In the genomic region with DNA sequence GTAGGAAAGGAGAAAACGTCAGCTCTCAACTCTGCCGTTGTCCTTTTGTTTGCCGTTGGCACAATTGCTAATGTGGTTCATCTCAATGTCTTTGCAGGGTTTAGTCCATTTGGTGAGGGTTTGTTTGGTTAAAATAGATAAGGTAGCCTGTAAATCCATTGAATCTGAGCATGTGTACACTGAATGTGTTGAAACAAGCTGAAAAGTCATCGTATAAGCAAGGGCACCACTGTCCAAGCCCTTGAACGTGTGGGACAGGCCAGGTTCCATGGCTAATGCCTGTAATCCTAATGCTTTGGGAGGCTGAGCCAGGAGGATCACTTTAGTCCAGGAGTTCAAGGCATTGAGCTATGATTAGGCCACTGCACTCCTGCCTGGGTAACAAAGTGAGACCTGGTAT, we compare ENCODE assay signal across 1 cellular context.
TF ChIP-seq lines count a peak whose summit lies in the region.

No MANE protein-coding gene starts in this region.

TF ChIP-seq in HepG2, 621 proteins besides CTCF, POLR2A, EP300 and RAD21 (continued from another document and continues in another):
- TF ChIP-seq, protein P1, sequence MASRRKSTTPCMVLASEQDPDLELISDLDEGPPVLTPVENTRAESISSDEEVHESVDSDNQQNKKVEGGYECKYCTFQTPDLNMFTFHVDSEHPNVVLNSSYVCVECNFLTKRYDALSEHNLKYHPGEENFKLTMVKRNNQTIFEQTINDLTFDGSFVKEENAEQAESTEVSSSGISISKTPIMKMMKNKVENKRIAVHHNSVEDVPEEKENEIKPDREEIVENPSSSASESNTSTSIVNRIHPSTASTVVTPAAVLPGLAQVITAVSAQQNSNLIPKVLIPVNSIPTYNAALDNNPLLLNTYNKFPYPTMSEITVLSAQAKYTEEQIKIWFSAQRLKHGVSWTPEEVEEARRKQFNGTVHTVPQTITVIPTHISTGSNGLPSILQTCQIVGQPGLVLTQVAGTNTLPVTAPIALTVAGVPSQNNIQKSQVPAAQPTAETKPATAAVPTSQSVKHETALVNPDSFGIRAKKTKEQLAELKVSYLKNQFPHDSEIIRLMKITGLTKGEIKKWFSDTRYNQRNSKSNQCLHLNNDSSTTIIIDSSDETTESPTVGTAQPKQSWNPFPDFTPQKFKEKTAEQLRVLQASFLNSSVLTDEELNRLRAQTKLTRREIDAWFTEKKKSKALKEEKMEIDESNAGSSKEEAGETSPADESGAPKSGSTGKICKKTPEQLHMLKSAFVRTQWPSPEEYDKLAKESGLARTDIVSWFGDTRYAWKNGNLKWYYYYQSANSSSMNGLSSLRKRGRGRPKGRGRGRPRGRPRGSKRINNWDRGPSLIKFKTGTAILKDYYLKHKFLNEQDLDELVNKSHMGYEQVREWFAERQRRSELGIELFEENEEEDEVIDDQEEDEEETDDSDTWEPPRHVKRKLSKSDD (CRISPR knock-in tag; IDR thresholded peaks at IDR 0.05; ENCODE audit: low read depth), result peak; percentile 67; the same call in 1 of the 2 replicates
- TF ChIP-seq EEA1 (CRISPR knock-in tag; IDR thresholded peaks at IDR 0.05; ENCODE audit: borderline replicate concordance) (no peak), ZBTB1 (CRISPR knock-in tag; IDR thresholded peaks at IDR 0.05; ENCODE audit: borderline replicate concordance) (no peak), PPARG (CRISPR knock-in tag; conservative IDR thresholded peaks at IDR 0.05) (0 out of 2 replicates have a peak, but pooled peaks have one; percentile 10), ZNF816 (CRISPR knock-in tag; IDR thresholded peaks at IDR 0.05; ENCODE audit: borderline replicate concordance) (0 out of 2 replicates have a peak, but pooled peaks have one; percentile 29), HDAC2 (CRISPR knock-in tag; IDR thresholded peaks at IDR 0.05) (peak; percentile 67), ZNF746 (CRISPR knock-in tag; IDR thresholded peaks at IDR 0.05) (0 out of 2 replicates have a peak, but pooled peaks have one; percentile 33), FOXO1 (CRISPR knock-in tag; IDR thresholded peaks at IDR 0.05) (peak; percentile 58; the same call in 1 of the 2 replicates), ZMYM2 (CRISPR knock-in tag; IDR thresholded peaks at IDR 0.05) (peak; percentile 89), SCMH1 (CRISPR knock-in tag; IDR thresholded peaks at IDR 0.05; ENCODE audit: borderline replicate concordance) (no peak), TEAD3 (CRISPR knock-in tag; optimal IDR thresholded peaks at IDR 0.05; ENCODE audit: borderline replicate concordance) (peak; percentile 12), NR2F6 (IDR thresholded peaks at IDR 0.05) (peak; percentile 43; the same call in 1 of the 2 replicates), NR2F6 (CRISPR knock-in tag; IDR thresholded peaks at IDR 0.05) (no peak), ZNF468 (CRISPR knock-in tag; IDR thresholded peaks at IDR 0.05) (0 out of 2 replicates have a peak, but pooled peaks have one; percentile 47), CEBPG (CRISPR knock-in tag; IDR thresholded peaks at IDR 0.05) (peak; percentile 46; the same call in 1 of the 2 replicates), NONO (IDR thresholded peaks at IDR 0.05) (no peak), NONO (CRISPR knock-in tag; conservative IDR thresholded peaks at IDR 0.05) (0 out of 2 replicates have a peak, but pooled peaks have one; percentile 26), HDAC1 (CRISPR knock-in tag; IDR thresholded peaks at IDR 0.05) (peak; percentile 78), ZSCAN21 (CRISPR knock-in tag; IDR thresholded peaks at IDR 0.05; ENCODE audit: borderline replicate concordance) (peak; percentile 47; the same call in 1 of the 2 replicates), ATF1 (CRISPR knock-in tag; IDR thresholded peaks at IDR 0.05) (no peak), TBX3 (IDR thresholded peaks at IDR 0.05; ENCODE audit: borderline replicate concordance) (0 out of 2 replicates have a peak, but pooled peaks have one; percentile 24), PHF21A (CRISPR knock-in tag; IDR thresholded peaks at IDR 0.05) (peak; percentile 65; the same call in 1 of the 2 replicates), MIXL1 (CRISPR knock-in tag; IDR thresholded peaks at IDR 0.05) (0 out of 2 replicates have a peak, but pooled peaks have one; percentile 57), FOXP1 (IDR thresholded peaks at IDR 0.05) (no peak), FOXP1 (CRISPR knock-in tag; IDR thresholded peaks at IDR 0.05) (peak; percentile 62), ZNF672 (CRISPR knock-in tag; IDR thresholded peaks at IDR 0.05) (no peak), SOX6 (IDR thresholded peaks at IDR 0.05) (no peak), SOX6 (CRISPR knock-in tag; IDR thresholded peaks at IDR 0.05) (peak; percentile 86), ZNF33A (CRISPR knock-in tag; IDR thresholded peaks at IDR 0.05; ENCODE audit: borderline replicate concordance) (no peak), ATRX (CRISPR knock-in tag; IDR thresholded peaks at IDR 0.05; ENCODE audit: borderline replicate concordance) (no peak), ZNF607 (CRISPR knock-in tag; IDR thresholded peaks at IDR 0.05; ENCODE audit: borderline replicate concordance) (no peak), FOXA1 (IDR thresholded peaks at IDR 0.05) (0 out of 2 replicates have a peak, but pooled peaks have one; percentile 24), FOXA1 (CRISPR knock-in tag; IDR thresholded peaks at IDR 0.05) (peak; percentile 87), ZNF292 (CRISPR knock-in tag; IDR thresholded peaks at IDR 0.05; ENCODE audit: borderline replicate concordance, low read depth) (peak; percentile 43; the same call in 1 of the 2 replicates), HHEX (CRISPR knock-in tag; IDR thresholded peaks at IDR 0.05) (0 out of 2 replicates have a peak, but pooled peaks have one; percentile 60), SOX13 (IDR thresholded peaks at IDR 0.05) (no peak), SOX13 (CRISPR knock-in tag; conservative IDR thresholded peaks at IDR 0.05 in 1 of 2, IDR thresholded peaks at IDR 0.05 in 1 of 2) (peak in 1 of 2 experiments; percentile 85; a peak in 2 of 4 replicates), CREM (IDR thresholded peaks at IDR 0.05) (peak; percentile 57; the same call in 1 of the 2 replicates), CREM (CRISPR knock-in tag; IDR thresholded peaks at IDR 0.05) (no peak)
- TF ChIP-seq, protein P2, sequence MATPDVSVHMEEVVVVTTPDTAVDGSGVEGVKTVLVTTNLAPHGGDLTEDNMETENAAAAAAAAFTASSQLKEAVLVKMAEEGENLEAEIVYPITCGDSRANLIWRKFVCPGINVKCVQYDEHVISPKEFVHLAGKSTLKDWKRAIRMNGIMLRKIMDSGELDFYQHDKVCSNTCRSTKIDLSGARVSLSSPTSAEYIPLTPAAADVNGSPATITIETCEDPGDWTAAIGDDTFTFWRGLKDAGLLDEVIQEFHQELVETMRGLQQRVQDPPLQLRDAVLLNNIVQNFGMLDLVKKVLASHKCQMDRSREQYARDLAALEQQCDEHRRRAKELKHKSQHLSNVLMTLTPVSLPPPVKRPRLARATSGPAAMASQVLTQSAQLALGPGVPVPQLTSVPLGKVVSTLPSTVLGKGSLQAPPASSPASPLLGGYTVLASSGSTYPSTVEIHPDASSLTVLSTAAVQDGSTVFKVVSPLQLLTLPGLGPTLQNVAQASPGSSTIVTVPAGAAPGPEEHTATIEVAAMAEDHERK (CRISPR knock-in tag; IDR thresholded peaks at IDR 0.05; ENCODE audit: low read depth), result no peak
- TF ChIP-seq, protein P3, sequence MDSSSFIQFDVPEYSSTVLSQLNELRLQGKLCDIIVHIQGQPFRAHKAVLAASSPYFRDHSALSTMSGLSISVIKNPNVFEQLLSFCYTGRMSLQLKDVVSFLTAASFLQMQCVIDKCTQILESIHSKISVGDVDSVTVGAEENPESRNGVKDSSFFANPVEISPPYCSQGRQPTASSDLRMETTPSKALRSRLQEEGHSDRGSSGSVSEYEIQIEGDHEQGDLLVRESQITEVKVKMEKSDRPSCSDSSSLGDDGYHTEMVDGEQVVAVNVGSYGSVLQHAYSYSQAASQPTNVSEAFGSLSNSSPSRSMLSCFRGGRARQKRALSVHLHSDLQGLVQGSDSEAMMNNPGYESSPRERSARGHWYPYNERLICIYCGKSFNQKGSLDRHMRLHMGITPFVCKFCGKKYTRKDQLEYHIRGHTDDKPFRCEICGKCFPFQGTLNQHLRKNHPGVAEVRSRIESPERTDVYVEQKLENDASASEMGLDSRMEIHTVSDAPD (CRISPR knock-in tag; IDR thresholded peaks at IDR 0.05), result peak; percentile 99
- TF ChIP-seq, protein P4, sequence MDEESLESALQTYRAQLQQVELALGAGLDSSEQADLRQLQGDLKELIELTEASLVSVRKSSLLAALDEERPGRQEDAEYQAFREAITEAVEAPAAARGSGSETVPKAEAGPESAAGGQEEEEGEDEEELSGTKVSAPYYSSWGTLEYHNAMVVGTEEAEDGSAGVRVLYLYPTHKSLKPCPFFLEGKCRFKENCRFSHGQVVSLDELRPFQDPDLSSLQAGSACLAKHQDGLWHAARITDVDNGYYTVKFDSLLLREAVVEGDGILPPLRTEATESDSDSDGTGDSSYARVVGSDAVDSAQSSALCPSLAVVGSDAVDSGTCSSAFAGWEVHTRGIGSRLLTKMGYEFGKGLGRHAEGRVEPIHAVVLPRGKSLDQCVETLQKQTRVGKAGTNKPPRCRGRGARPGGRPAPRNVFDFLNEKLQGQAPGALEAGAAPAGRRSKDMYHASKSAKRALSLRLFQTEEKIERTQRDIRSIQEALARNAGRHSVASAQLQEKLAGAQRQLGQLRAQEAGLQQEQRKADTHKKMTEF (CRISPR knock-in tag; IDR thresholded peaks at IDR 0.05), result 0 out of 2 replicates have a peak, but pooled peaks have one; percentile 35
- TF ChIP-seq, protein P5, sequence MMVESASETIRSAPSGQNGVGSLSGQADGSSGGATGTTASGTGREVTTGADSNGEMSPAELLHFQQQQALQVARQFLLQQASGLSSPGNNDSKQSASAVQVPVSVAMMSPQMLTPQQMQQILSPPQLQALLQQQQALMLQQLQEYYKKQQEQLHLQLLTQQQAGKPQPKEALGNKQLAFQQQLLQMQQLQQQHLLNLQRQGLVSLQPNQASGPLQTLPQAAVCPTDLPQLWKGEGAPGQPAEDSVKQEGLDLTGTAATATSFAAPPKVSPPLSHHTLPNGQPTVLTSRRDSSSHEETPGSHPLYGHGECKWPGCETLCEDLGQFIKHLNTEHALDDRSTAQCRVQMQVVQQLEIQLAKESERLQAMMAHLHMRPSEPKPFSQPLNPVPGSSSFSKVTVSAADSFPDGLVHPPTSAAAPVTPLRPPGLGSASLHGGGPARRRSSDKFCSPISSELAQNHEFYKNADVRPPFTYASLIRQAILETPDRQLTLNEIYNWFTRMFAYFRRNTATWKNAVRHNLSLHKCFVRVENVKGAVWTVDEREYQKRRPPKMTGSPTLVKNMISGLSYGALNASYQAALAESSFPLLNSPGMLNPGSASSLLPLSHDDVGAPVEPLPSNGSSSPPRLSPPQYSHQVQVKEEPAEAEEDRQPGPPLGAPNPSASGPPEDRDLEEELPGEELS (CRISPR knock-in tag; IDR thresholded peaks at IDR 0.05), result peak; percentile 68; the same call in 1 of the 2 replicates
- TF ChIP-seq, protein P6, sequence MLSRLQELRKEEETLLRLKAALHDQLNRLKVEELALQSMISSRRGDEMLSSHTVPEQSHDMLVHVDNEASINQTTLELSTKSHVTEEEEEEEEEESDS (CRISPR knock-in tag; IDR thresholded peaks at IDR 0.05; ENCODE audit: borderline replicate concordance), result no peak
- TF ChIP-seq, protein P7, sequence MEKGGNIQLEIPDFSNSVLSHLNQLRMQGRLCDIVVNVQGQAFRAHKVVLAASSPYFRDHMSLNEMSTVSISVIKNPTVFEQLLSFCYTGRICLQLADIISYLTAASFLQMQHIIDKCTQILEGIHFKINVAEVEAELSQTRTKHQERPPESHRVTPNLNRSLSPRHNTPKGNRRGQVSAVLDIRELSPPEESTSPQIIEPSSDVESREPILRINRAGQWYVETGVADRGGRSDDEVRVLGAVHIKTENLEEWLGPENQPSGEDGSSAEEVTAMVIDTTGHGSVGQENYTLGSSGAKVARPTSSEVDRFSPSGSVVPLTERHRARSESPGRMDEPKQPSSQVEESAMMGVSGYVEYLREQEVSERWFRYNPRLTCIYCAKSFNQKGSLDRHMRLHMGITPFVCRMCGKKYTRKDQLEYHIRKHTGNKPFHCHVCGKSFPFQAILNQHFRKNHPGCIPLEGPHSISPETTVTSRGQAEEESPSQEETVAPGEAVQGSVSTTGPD (CRISPR knock-in tag; IDR thresholded peaks at IDR 0.05), result peak; percentile 95
- TF ChIP-seq, protein P8, sequence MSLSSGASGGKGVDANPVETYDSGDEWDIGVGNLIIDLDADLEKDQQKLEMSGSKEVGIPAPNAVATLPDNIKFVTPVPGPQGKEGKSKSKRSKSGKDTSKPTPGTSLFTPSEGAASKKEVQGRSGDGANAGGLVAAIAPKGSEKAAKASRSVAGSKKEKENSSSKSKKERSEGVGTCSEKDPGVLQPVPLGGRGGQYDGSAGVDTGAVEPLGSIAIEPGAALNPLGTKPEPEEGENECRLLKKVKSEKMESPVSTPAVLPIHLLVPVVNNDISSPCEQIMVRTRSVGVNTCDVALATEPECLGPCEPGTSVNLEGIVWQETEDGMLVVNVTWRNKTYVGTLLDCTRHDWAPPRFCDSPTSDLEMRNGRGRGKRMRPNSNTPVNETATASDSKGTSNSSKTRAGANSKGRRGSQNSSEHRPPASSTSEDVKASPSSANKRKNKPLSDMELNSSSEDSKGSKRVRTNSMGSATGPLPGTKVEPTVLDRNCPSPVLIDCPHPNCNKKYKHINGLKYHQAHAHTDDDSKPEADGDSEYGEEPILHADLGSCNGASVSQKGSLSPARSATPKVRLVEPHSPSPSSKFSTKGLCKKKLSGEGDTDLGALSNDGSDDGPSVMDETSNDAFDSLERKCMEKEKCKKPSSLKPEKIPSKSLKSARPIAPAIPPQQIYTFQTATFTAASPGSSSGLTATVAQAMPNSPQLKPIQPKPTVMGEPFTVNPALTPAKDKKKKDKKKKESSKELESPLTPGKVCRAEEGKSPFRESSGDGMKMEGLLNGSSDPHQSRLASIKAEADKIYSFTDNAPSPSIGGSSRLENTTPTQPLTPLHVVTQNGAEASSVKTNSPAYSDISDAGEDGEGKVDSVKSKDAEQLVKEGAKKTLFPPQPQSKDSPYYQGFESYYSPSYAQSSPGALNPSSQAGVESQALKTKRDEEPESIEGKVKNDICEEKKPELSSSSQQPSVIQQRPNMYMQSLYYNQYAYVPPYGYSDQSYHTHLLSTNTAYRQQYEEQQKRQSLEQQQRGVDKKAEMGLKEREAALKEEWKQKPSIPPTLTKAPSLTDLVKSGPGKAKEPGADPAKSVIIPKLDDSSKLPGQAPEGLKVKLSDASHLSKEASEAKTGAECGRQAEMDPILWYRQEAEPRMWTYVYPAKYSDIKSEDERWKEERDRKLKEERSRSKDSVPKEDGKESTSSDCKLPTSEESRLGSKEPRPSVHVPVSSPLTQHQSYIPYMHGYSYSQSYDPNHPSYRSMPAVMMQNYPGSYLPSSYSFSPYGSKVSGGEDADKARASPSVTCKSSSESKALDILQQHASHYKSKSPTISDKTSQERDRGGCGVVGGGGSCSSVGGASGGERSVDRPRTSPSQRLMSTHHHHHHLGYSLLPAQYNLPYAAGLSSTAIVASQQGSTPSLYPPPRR (CRISPR knock-in tag; IDR thresholded peaks at IDR 0.05; ENCODE audit: borderline replicate concordance), result peak; percentile 88; the same call in 1 of the 2 replicates
